In genomic region chr18:13635046-13635445, GRCh38 we compare ENCODE assay signal across 20 cellular contexts.
DNase-seq lines count a peak whose midpoint lies in the region; ATAC-seq and TF ChIP-seq lines count a peak whose summit lies in the region.
"Had no signal": no experiment of that assay in that cellular context is flagged by ENCODE, and none has a peak within 500 bp of the region (broad histone marks: within the 10 kb centered on the region; RNA-seq: fewer than 3 reads in every experiment).

No MANE protein-coding gene starts in this region.

- TF ChIP-seq POLR2A in heart left ventricle (IDR thresholded peaks at IDR 0.05) = no peak
- no peak for TF ChIP-seq POLR2A in ovary (IDR thresholded peaks at IDR 0.05)

- intact Hi-C loops in Right ventricle myocardium superior (cut with DNase I) = no loop called here
- intact Hi-C loops in heart left ventricle (cut with DNase I) = loop anchor here in 5 of 10 donors (10.0 kb wide), 4 partner anchors 90 to 520 kb away; partner anchors contain the start of genes FAM210A (in 3 of the 5) and RNMT (in 3 of the 5)
- intact Hi-C loops in ovary (cut with DNase I) = loop anchor here in 1 of 4 donors (10.0 kb wide), 1 partner anchor 420 kb away; the partner anchor contains the start of gene LDLRAD4

- no peaks in the 10 kb centered on the region for H3K27me3 ChIP-seq in right atrium auricular region
- no peaks in the 10 kb centered on the region for H3K27me3 ChIP-seq in heart left ventricle
- no peaks in the 10 kb centered on the region for H3K27me3 ChIP-seq in ovary
- H3K27me3 ChIP-seq: BLaER1 had no signal

- TF ChIP-seq CTCF in right atrium auricular region (IDR thresholded peaks at IDR 0.05) (no peak), heart left ventricle (IDR thresholded peaks at IDR 0.05) (no peak), ovary (IDR thresholded peaks at IDR 0.05) (no peak)

- H3K36me3 ChIP-seq in right atrium auricular region (no peaks in the 10 kb centered on the region), heart left ventricle (no peaks in the 10 kb centered on the region), ovary (no peaks in the 10 kb centered on the region)

- H3K4me1 ChIP-seq in right atrium auricular region (peaks cover 0 to 28% of the 10 kb centered on the region in 2 donors), heart left ventricle (peaks cover 0 to 33% (median 8%) of the 10 kb centered on the region in 12 donors), ovary (ENCODE audit: insufficient read depth) (no peaks in the 10 kb centered on the region)

- DNase-seq in Right ventricle myocardium superior = peak; percentile 77
- DNase-seq in right atrium auricular region (ENCODE audit: low spot score) = no peak
- peak in 4 of 5 donors; percentile 44 to 80 (median 62) for DNase-seq in heart left ventricle
- DNase-seq in medulla oblongata (ENCODE audit: extremely low spot score) = peak; percentile 85
- DNase-seq in ovary = no peak
- DNase-seq in NCI-H146 (lab: John Stamatoyannopoulos, UW) = no peak
- no peak for DNase-seq in NCI-H774 (lab: John Stamatoyannopoulos, UW)
- DNase-seq: CD4-positive, alpha-beta memory T cell; DMS153; GF-D8; H9; KG1; MV-4-11; NCI-H187 treated with DMSO at 0.1 percent for 48 hours; NCI-H226; NCI-H526 treated with DMSO at 0.1 percent for 48 hours; OCI-M1; SIG-M5 had no signal

- TF ChIP-seq EP300 in ovary (IDR thresholded peaks at IDR 0.05) = no peak

- ATAC-seq in Right ventricle myocardium superior (ENCODE audit: poor library complexity) = peak; percentile 74
- peak; percentile 40 to 69 (median 62) for ATAC-seq in heart left ventricle
- ATAC-seq in GM18861 (IDR thresholded peaks at IDR 0.05; ENCODE audit: unreplicated experiment) = no peak

- H3K9me3 ChIP-seq in right atrium auricular region = no peaks in the 10 kb centered on the region
- peaks cover 0 to 5% (median 0%) of the 10 kb centered on the region in 12 donors for H3K9me3 ChIP-seq in heart left ventricle
- no peaks in the 10 kb centered on the region for H3K9me3 ChIP-seq in ovary

- WGBS in heart left ventricle, 4 donors = 44 to 63% (median 50%) methylated on average over 5 of the region's 5 CpGs
- WGBS in ovary, 3 donors = 81 to 91% (median 84%) methylated on average over 5 of the region's 5 CpGs

- H3K27ac ChIP-seq in right atrium auricular region (peak overlapping the region in 1 of 2 donors; percentile 14), heart left ventricle (peak overlapping the region in 4 of 12 donors; percentile 17 to 47 (median 32)), ovary (no peak overlapping the region)
- H3K27ac ChIP-seq: BLaER1 had no signal

- H3K4me3 ChIP-seq in right atrium auricular region (no peak overlapping the region), heart left ventricle (no peak overlapping the region), ovary (no peak overlapping the region)
- H3K4me3 ChIP-seq: BLaER1 had no signal

Comparison
In these comparisons a context has a peak if more than half of its experiments do, and no peak if none do; other contexts are left out.
1. DNase-seq: peak in Right ventricle myocardium superior (single experiment), heart left ventricle (4 of 5) and medulla oblongata (single experiment); none in right atrium auricular region (single experiment), ovary (0 of 5), NCI-H146 (single experiment) and NCI-H774 (single experiment).